ENCODE assay signal across 8 cellular contexts in the genomic region with DNA sequence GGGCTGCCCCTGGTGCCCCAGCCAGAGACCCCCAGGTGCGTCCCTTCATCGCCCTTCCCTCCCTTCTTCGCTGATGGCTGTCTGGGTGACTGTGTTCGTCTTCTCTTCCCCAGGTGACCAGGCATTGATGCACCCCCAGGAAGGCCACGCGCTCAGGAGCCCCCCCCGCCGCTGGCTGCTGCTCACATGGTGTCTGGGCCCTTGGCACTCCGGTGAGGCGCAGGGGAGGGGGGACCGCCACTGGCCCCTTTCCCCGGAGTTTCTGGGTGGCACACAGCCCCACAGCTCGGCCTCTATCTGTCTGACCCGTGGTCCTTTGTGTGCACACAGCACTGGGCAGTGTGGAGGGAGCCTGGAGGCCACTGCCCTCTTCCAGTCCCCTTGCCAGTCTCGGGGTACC. TPM values are rescaled to one million over a fixed set of nuclear protein-coding genes. Genes with fewer than 3 reads are reported as not detected.
A peak's percentile ranks its signal among the peaks of the same experiment; 100 is the strongest.
DNase-seq lines count a peak whose midpoint lies in the region; ATAC-seq, FAIRE-seq and TF ChIP-seq lines count a peak whose summit lies in the region.
"Not testable (repeated sequence)": the region's sequence is repeated elsewhere in the genome, so short reads cannot be mapped to it uniquely, and the experiment has no call there.

No MANE protein-coding gene starts in this region.

- CTCF ChIA-PET in activated CD8-positive, alpha-beta memory T cell treated with anti-CD3 and anti-CD28 coated beads, Interleukin-2, amount 10 ng/mL, durations not matched to agents 7 days and 5 days (lab: Charles Lee); H1 (lab: Charles Lee; ENCODE audit: partially characterized antibody): not testable (repeated sequence)

- DNase-seq in GM23338 (ENCODE audit: low spot score) = not testable (repeated sequence)
- DNase-seq in activated CD8-positive, alpha-beta memory T cell treated with anti-CD3 and anti-CD28 coated beads, Interleukin-2, amount 10 ng/mL, durations not matched to agents 7 days and 5 days = peak; percentile 22
- peak in 1 of 2 experiments; percentile 41 for DNase-seq in H1 (ENCODE audit: low read depth in 1 of 2, low spot score in 2 of 2)
- DNase-seq in left cardiac atrium = peak; percentile 15
- DNase-seq in right lobe of liver = peak in 2 of 3 donors; percentile 19 to 44
- peak; percentile 58 for DNase-seq in natural killer cell treated with Interleukin-12 subunit alpha and Interleukin-12 subunit beta and Interleukin-15 and Interleukin-18, amount 100 ng/mL, for 72 hours (ENCODE audit: low spot score)
- peak; percentile 3 for DNase-seq in prostate gland (ENCODE audit: low spot score)
- DNase-seq in type B pancreatic cell (ENCODE audit: extremely low spot score, unreplicated experiment) = peak; percentile 57

- peaks cover 11% of the 10 kb centered on the region for H3K79me1 ChIP-seq in H1 (ENCODE audit: low read depth, low read length)

- intact Hi-C loops in left cardiac atrium (cut with DNase I); right lobe of liver (cut with DNase I); prostate gland (cut with DNase I): not testable (repeated sequence)

- 100% methylated on average over 1 of the region's 15 CpGs; no CpG with 5 or more reads in 1 of the 2 experiments for WGBS in H1 (ENCODE audit: extremely low coverage in 1 of 2, insufficient coverage in 1 of 2, insufficient read length in 1 of 2, insufficient replicate concordance in 2 of 2, low coverage in 1 of 2, low lambda C conversion rate in 2 of 2, missing lambda C conversion rate in 1 of 2), 2 experiments
- no CpG with 5 or more reads among the region's 15 CpGs for WGBS in right lobe of liver (ENCODE audit: insufficient coverage, low coverage, low lambda C conversion rate, missing lambda C conversion rate)
- 80% methylated on average over 2 of the region's 15 CpGs for WGBS in prostate gland

- not testable (repeated sequence) for TF ChIP-seq CTCF in GM23338 (conservative IDR thresholded peaks at IDR 0.05; ENCODE audit: low read depth in 2 of 2); H1 (IDR thresholded peaks at IDR 0.05; ENCODE audit: control extremely low read depth in 1 of 3, insufficient read depth in 1 of 3, low read depth in 1 of 3, low read length in 3 of 3); right lobe of liver (IDR thresholded peaks at IDR 0.05); prostate gland (IDR thresholded peaks at IDR 0.05); type B pancreatic cell (conservative IDR thresholded peaks at IDR 0.05)

- TF ChIP-seq RAD21 in H1 (IDR thresholded peaks at IDR 0.05 in 1 of 2, conservative IDR thresholded peaks at IDR 0.05 in 1 of 2; ENCODE audit: low read depth in 2 of 2, low read length in 2 of 2) = not testable (repeated sequence)

- not testable (repeated sequence) for H2AK5ac ChIP-seq in H1 (ENCODE audit: low read depth, low read length)

- H3K23ac ChIP-seq in H1 (ENCODE audit: insufficient read length) = not testable (repeated sequence)

- H2BK20ac ChIP-seq in H1 (ENCODE audit: low read length) = not testable (repeated sequence)

- H3K27ac Mint-ChIP-seq in GM23338 = peak overlapping the region; percentile 85; the same call in 1 of the 2 replicates
- not testable (repeated sequence) for H3K27ac Mint-ChIP-seq in activated CD8-positive, alpha-beta memory T cell treated with anti-CD3 and anti-CD28 coated beads, Interleukin-2, amount 10 ng/mL, durations not matched to agents 7 days and 5 days; natural killer cell treated with Interleukin-12 subunit alpha and Interleukin-12 subunit beta and Interleukin-15 and Interleukin-18, amount 100 ng/mL, for 72 hours; type B pancreatic cell

- H3K4me1 Mint-ChIP-seq in GM23338 = peaks cover 15% of the 10 kb centered on the region
- not testable (repeated sequence) for H3K4me1 Mint-ChIP-seq in activated CD8-positive, alpha-beta memory T cell treated with anti-CD3 and anti-CD28 coated beads, Interleukin-2, amount 10 ng/mL, durations not matched to agents 7 days and 5 days; natural killer cell treated with Interleukin-12 subunit alpha and Interleukin-12 subunit beta and Interleukin-15 and Interleukin-18, amount 100 ng/mL, for 72 hours (ENCODE audit: low read depth in 2 of 2); type B pancreatic cell (ENCODE audit: unreplicated experiment)

- H3K9me2 ChIP-seq in GM23338 (ENCODE audit: insufficient read depth) = not testable (repeated sequence)

- H3K27me3 ChIP-seq in GM23338 (ENCODE audit: insufficient read depth); H1 (replicated peaks in 1 of 4; ENCODE audit: control insufficient read depth in 3 of 4, extremely low read depth in 1 of 4, insufficient read depth in 3 of 4, low read length in 3 of 4); right lobe of liver; prostate gland (replicated peaks; ENCODE audit: insufficient read depth): not testable (repeated sequence)

- H4K5ac ChIP-seq in H1 (ENCODE audit: insufficient read length, low read depth, low read length) = not testable (repeated sequence)

- not testable (repeated sequence) for H3K36me3 ChIP-seq in GM23338 (ENCODE audit: insufficient read depth); right lobe of liver; prostate gland
- H3K36me3 ChIP-seq in H1 (ENCODE audit: control insufficient read depth in 2 of 4, insufficient read depth in 4 of 4, low read length in 3 of 4) = peaks cover 0 to 21% (median 3%) of the 10 kb centered on the region in 4 experiments; a peak in 5 of 8 replicates

- H3K4me3 ChIP-seq in GM23338; H1 (ENCODE audit: extremely low read depth in 1 of 4, insufficient read depth in 2 of 4, low read depth in 3 of 4, low read length in 4 of 4); right lobe of liver; prostate gland: not testable (repeated sequence)

- H3K36me3 Mint-ChIP-seq in GM23338 (ENCODE audit: low read depth) = peaks cover 15% of the 10 kb centered on the region
- H3K36me3 Mint-ChIP-seq in activated CD8-positive, alpha-beta memory T cell treated with anti-CD3 and anti-CD28 coated beads, Interleukin-2, amount 10 ng/mL, durations not matched to agents 7 days and 5 days; natural killer cell treated with Interleukin-12 subunit alpha and Interleukin-12 subunit beta and Interleukin-15 and Interleukin-18, amount 100 ng/mL, for 72 hours; type B pancreatic cell: not testable (repeated sequence)

- peak overlapping the region; percentile 38; the same call in 1 of the 2 replicates for H4K8ac ChIP-seq in H1 (ENCODE audit: extremely low read depth, insufficient read depth, low read length)

- not testable (repeated sequence) for H4K91ac ChIP-seq in H1 (replicated peaks; ENCODE audit: insufficient read length, low read length)

- H2BK15ac ChIP-seq in H1 (ENCODE audit: low read length) = not testable (repeated sequence)

- not testable (repeated sequence) for H4K20me1 ChIP-seq in GM23338 (replicated peaks; ENCODE audit: insufficient read depth)
- peaks cover 2 to 16% of the 10 kb centered on the region in 2 experiments for H4K20me1 ChIP-seq in H1 (replicated peaks in 1 of 2; ENCODE audit: control insufficient read depth in 1 of 2, insufficient read depth in 2 of 2, low read length in 2 of 2)

- not testable (repeated sequence) for H3K9ac ChIP-seq in H1 (replicated peaks in 1 of 4; ENCODE audit: extremely low read depth in 1 of 4, low read depth in 3 of 4, low read length in 3 of 4)

- H3K18ac ChIP-seq in H1 (ENCODE audit: extremely low read depth, low read length) = not testable (repeated sequence)

- H2BK5ac ChIP-seq in H1 (ENCODE audit: low read depth, low read length) = not testable (repeated sequence)

- not testable (repeated sequence) for H3F3A ChIP-seq in GM23338 (replicated peaks; ENCODE audit: low read depth)

- not testable (repeated sequence) for H3K27me3 Mint-ChIP-seq in GM23338 (ENCODE audit: insufficient read depth, low read depth, poor library complexity); activated CD8-positive, alpha-beta memory T cell treated with anti-CD3 and anti-CD28 coated beads, Interleukin-2, amount 10 ng/mL, durations not matched to agents 7 days and 5 days; natural killer cell treated with Interleukin-12 subunit alpha and Interleukin-12 subunit beta and Interleukin-15 and Interleukin-18, amount 100 ng/mL, for 72 hours; type B pancreatic cell

- H3K79me2 ChIP-seq in GM23338 (replicated peaks; ENCODE audit: insufficient read depth) = peaks cover 10% of the 10 kb centered on the region; the same call in 1 of the 2 replicates
- not testable (repeated sequence) for H3K79me2 ChIP-seq in H1 (ENCODE audit: control insufficient read depth in 1 of 2, insufficient read depth in 2 of 2, low read length in 2 of 2)

- TF ChIP-seq EP300 in H1 (IDR thresholded peaks at IDR 0.05; ENCODE audit: borderline replicate concordance in 1 of 2, low read depth in 2 of 2, low read length in 2 of 2) = not testable (repeated sequence)

- H3K27ac ChIP-seq in GM23338 (ENCODE audit: low read depth) = peak overlapping the region; percentile 74; the same call in 1 of the 2 replicates
- H3K27ac ChIP-seq in H1 (ENCODE audit: low read depth, low read length); right lobe of liver; prostate gland: not testable (repeated sequence)

- ATAC-seq in GM23338; activated CD8-positive, alpha-beta memory T cell treated with anti-CD3 and anti-CD28 coated beads, Interleukin-2, amount 10 ng/mL, durations not matched to agents 7 days and 5 days; left cardiac atrium; right lobe of liver; natural killer cell treated with Interleukin-12 subunit alpha and Interleukin-12 subunit beta and Interleukin-15 and Interleukin-18, amount 100 ng/mL, for 72 hours: not testable (repeated sequence)

- not testable (repeated sequence) for H3K23me2 ChIP-seq in H1 (ENCODE audit: low read depth, low read length)

- H3K14ac ChIP-seq in H1 (ENCODE audit: insufficient read length) = not testable (repeated sequence)

- not testable (repeated sequence) for H3K9me3 ChIP-seq in H1 (ENCODE audit: insufficient read depth in 2 of 2, low read depth in 1 of 2, low read length in 1 of 2); right lobe of liver; prostate gland

- H2BK12ac ChIP-seq in H1 (ENCODE audit: low read depth, low read length) = not testable (repeated sequence)

- not testable (repeated sequence) for H2AFZ ChIP-seq in GM23338; H1 (ENCODE audit: low read length)

- not testable (repeated sequence) for FAIRE-seq in H1 (lab: Jason Lieb, UNC)

- H3K4me1 ChIP-seq in GM23338 (ENCODE audit: insufficient read depth); right lobe of liver; prostate gland (replicated peaks): not testable (repeated sequence)
- peaks cover 3 to 13% (median 7%) of the 10 kb centered on the region in 4 experiments for H3K4me1 ChIP-seq in H1 (replicated peaks in 1 of 4; ENCODE audit: control insufficient read depth in 3 of 4, insufficient read depth in 4 of 4, low read length in 3 of 4)

- not testable (repeated sequence) for TF ChIP-seq POLR2A in H1 (IDR thresholded peaks at IDR 0.05; ENCODE audit: control extremely low read depth in 1 of 2, low read depth in 2 of 2, low read length in 2 of 2); right lobe of liver (IDR thresholded peaks at IDR 0.05); prostate gland (IDR thresholded peaks at IDR 0.05)

- H3K4me2 ChIP-seq in GM23338; H1 (ENCODE audit: insufficient read depth in 1 of 2, low read depth in 2 of 2, low read length in 2 of 2): not testable (repeated sequence)

- not testable (repeated sequence) for H3K4ac ChIP-seq in H1 (replicated peaks; ENCODE audit: insufficient read length, low read depth, low read length)

- H3K56ac ChIP-seq in H1 (replicated peaks; ENCODE audit: insufficient read length, low read depth, low read length) = not testable (repeated sequence)

- H3K4me3 Mint-ChIP-seq in GM23338; activated CD8-positive, alpha-beta memory T cell treated with anti-CD3 and anti-CD28 coated beads, Interleukin-2, amount 10 ng/mL, durations not matched to agents 7 days and 5 days; natural killer cell treated with Interleukin-12 subunit alpha and Interleukin-12 subunit beta and Interleukin-15 and Interleukin-18, amount 100 ng/mL, for 72 hours; type B pancreatic cell: not testable (repeated sequence)

- POLR2A ChIA-PET in H1 (lab: Charles Lee; ENCODE audit: partially characterized antibody) = not testable (repeated sequence)

- not testable (repeated sequence) for H2BK120ac ChIP-seq in H1 (replicated peaks; ENCODE audit: low read depth, low read length)

- not testable (repeated sequence) for H3K9me3 Mint-ChIP-seq in GM23338; activated CD8-positive, alpha-beta memory T cell treated with anti-CD3 and anti-CD28 coated beads, Interleukin-2, amount 10 ng/mL, durations not matched to agents 7 days and 5 days (ENCODE audit: low read depth); natural killer cell treated with Interleukin-12 subunit alpha and Interleukin-12 subunit beta and Interleukin-15 and Interleukin-18, amount 100 ng/mL, for 72 hours; type B pancreatic cell

RNA-seq across cellular contexts. Expression of gene TMEM191C, which starts 24.5 kb away (rescaled TPM):
- 1.1 and 2.8 TPM in 2 replicates for total RNA-seq in GM23338 (2014; rRNA removed; shearing (Covaris generic))
- polyA plus RNA-seq in GM23338 (2016; fragmentation: Nextera tagmentation; extraction: Ambion mirVana) = 2.5 and 6.1 TPM in 2 replicates
- total RNA-seq in activated CD8-positive, alpha-beta memory T cell treated with anti-CD3 and anti-CD28 coated beads, Interleukin-2, amount 10 ng/mL, durations not matched to agents 7 days and 5 days = 1 to 10 TPM in 1 of 2 experiments, under 1 TPM in 1; 0.99 to 1.1 TPM
- 0.74 and 1.3 TPM in 2 replicates for total RNA-seq in H1 (2021; fragmentation: NEBNext Ultra II Directional; extraction: Animal tissue kit (Norgen Biotek cat#: 25700))
- polyA plus RNA-seq in H1 (2011; rRNA removed) = 2.6 and 3.4 TPM in 2 replicates
- 2.2 TPM for polyA plus RNA-seq in H1 (2011; cell fraction: cytosol; rRNA removed)
- polyA plus RNA-seq in H1 (2011; cell fraction: nucleus; rRNA removed) = 6.1 TPM
- 1.1 to 3.4 TPM (median 2.3 TPM) in 4 replicates for polyA plus RNA-seq in H1 (2012, experiment 1 of 2)
- polyA plus RNA-seq in H1 (2012, experiment 2 of 2) = 0.56 TPM
- 1.4 TPM for polyA plus RNA-seq in H1 (2013, experiment 1 of 2)
- polyA plus RNA-seq in H1 (2013, experiment 2 of 2) = 1.7 TPM
- 0.24 and 0.54 TPM in 2 replicates for polyA minus RNA-seq in H1 (2011; rRNA and poly(A)+ RNA removed)
- 1.2 TPM for polyA minus RNA-seq in H1 (2011; cell fraction: cytosol; rRNA and poly(A)+ RNA removed)
- 2.0 TPM for polyA minus RNA-seq in H1 (2011; cell fraction: nucleus; rRNA and poly(A)+ RNA removed)
- under 1 TPM; 0.31 to 0.82 TPM for total RNA-seq in left cardiac atrium
- total RNA-seq in right lobe of liver = 1 to 10 TPM in 1 of 6 experiments, under 1 TPM in 5; 0.12 to 1.4 (median 0.66) TPM
- total RNA-seq in natural killer cell treated with Interleukin-12 subunit alpha and Interleukin-12 subunit beta and Interleukin-15 and Interleukin-18, amount 100 ng/mL, for 72 hours = 1 to 10 TPM; 1.4 to 3.5 TPM
- 1 to 10 TPM in 1 of 2 donors, under 1 TPM in 1; 0.55 to 6.0 TPM for total RNA-seq in prostate gland
- 6.8 and 20.2 TPM in 2 replicates for total RNA-seq in type B pancreatic cell (ENCODE audit: low replicate concordance)

RNA-seq across cellular contexts. Expression of gene HIC2, which starts 25.5 kb away (rescaled TPM):
- 28.0 and 34.0 TPM in 2 replicates for total RNA-seq in GM23338 (2014; rRNA removed; shearing (Covaris generic))
- polyA plus RNA-seq in GM23338 (2016; fragmentation: Nextera tagmentation; extraction: Ambion mirVana) (7.7 and 8.0 TPM in 2 replicates), H1 (2011; rRNA removed) (8.0 and 12.0 TPM in 2 replicates)
- total RNA-seq in activated CD8-positive, alpha-beta memory T cell treated with anti-CD3 and anti-CD28 coated beads, Interleukin-2, amount 10 ng/mL, durations not matched to agents 7 days and 5 days = 1 to 10 TPM; 4.2 to 4.4 TPM
- total RNA-seq in H1 (2021; fragmentation: NEBNext Ultra II Directional; extraction: Animal tissue kit (Norgen Biotek cat#: 25700)) = 21.9 and 23.3 TPM in 2 replicates
- polyA plus RNA-seq in H1 (2011; cell fraction: cytosol; rRNA removed) = 8.8 TPM
- 14.4 TPM for polyA plus RNA-seq in H1 (2011; cell fraction: nucleus; rRNA removed)
- polyA plus RNA-seq in H1 (2012, experiment 1 of 2) = 12.4 to 17.0 TPM (median 15.4 TPM) in 4 replicates
- polyA plus RNA-seq in H1 (2012, experiment 2 of 2) = 13.4 TPM
- polyA plus RNA-seq in H1 (2013, experiment 1 of 2) = 9.8 TPM
- 9.6 TPM for polyA plus RNA-seq in H1 (2013, experiment 2 of 2)
- polyA minus RNA-seq in H1 (2011; rRNA and poly(A)+ RNA removed) = 11.9 and 12.6 TPM in 2 replicates
- polyA minus RNA-seq in H1 (2011; cell fraction: cytosol; rRNA and poly(A)+ RNA removed) = 11.9 TPM
- 11.4 TPM for polyA minus RNA-seq in H1 (2011; cell fraction: nucleus; rRNA and poly(A)+ RNA removed)
- total RNA-seq in left cardiac atrium (1 to 10 TPM; 1.6 to 2.8 TPM), right lobe of liver (1 to 10 TPM in 5 of 6 experiments, under 1 TPM in 1; 0.88 to 1.9 (median 1.4) TPM), prostate gland (10 to 100 TPM in 1 of 2 donors, 1 to 10 TPM in 1; 2.3 to 16.8 TPM), type B pancreatic cell (ENCODE audit: low replicate concordance) (36.1 and 65.5 TPM in 2 replicates)
- 1 to 10 TPM; 7.4 to 9.7 TPM for total RNA-seq in natural killer cell treated with Interleukin-12 subunit alpha and Interleukin-12 subunit beta and Interleukin-15 and Interleukin-18, amount 100 ng/mL, for 72 hours

RNA-seq across cellular contexts. Expression of gene RIMBP3B, which starts 59.1 kb away (rescaled TPM):
- 0.04 and 0.10 TPM in 2 replicates for total RNA-seq in GM23338 (2014; rRNA removed; shearing (Covaris generic))
- 0.09 and 0.21 TPM in 2 replicates for polyA plus RNA-seq in GM23338 (2016; fragmentation: Nextera tagmentation; extraction: Ambion mirVana)
- under 1 TPM; 0.05 to 0.09 TPM for total RNA-seq in activated CD8-positive, alpha-beta memory T cell treated with anti-CD3 and anti-CD28 coated beads, Interleukin-2, amount 10 ng/mL, durations not matched to agents 7 days and 5 days
- total RNA-seq in H1 (2021; fragmentation: NEBNext Ultra II Directional; extraction: Animal tissue kit (Norgen Biotek cat#: 25700)) = 0.19 and 0.21 TPM in 2 replicates
- 0.02 TPM in 1 of 2 replicates, not detected in the other for polyA plus RNA-seq in H1 (2011; rRNA removed)
- not detected for polyA plus RNA-seq in H1 (2011; cell fraction: cytosol; rRNA removed)
- polyA plus RNA-seq in H1 (2011; cell fraction: nucleus; rRNA removed) = not detected
- 0.04 to 0.05 TPM in 2 of 4 replicates, not detected in the others for polyA plus RNA-seq in H1 (2012, experiment 1 of 2)
- not detected for polyA plus RNA-seq in H1 (2012, experiment 2 of 2)
- 0.02 TPM for polyA plus RNA-seq in H1 (2013, experiment 1 of 2)
- 0.02 TPM for polyA plus RNA-seq in H1 (2013, experiment 2 of 2)
- 0.10 TPM in 1 of 2 replicates, not detected in the other for polyA minus RNA-seq in H1 (2011; rRNA and poly(A)+ RNA removed)
- polyA minus RNA-seq in H1 (2011; cell fraction: cytosol; rRNA and poly(A)+ RNA removed) = not detected
- not detected for polyA minus RNA-seq in H1 (2011; cell fraction: nucleus; rRNA and poly(A)+ RNA removed)
- under 1 TPM in 1 of 2 donors, not detected in 1; 0.06 TPM for total RNA-seq in left cardiac atrium
- total RNA-seq in right lobe of liver = under 1 TPM in 1 of 6 experiments, not detected in 5; 0.04 TPM
- 1 to 10 TPM in 1 of 2 donors, under 1 TPM in 1; 0.14 to 1.4 TPM for total RNA-seq in natural killer cell treated with Interleukin-12 subunit alpha and Interleukin-12 subunit beta and Interleukin-15 and Interleukin-18, amount 100 ng/mL, for 72 hours
- total RNA-seq in prostate gland = not detected
- 0.29 TPM in 1 of 2 replicates, not detected in the other for total RNA-seq in type B pancreatic cell (ENCODE audit: low replicate concordance)
